Comparison of ENCODE assay signal across 17 cellular contexts in the genomic region with DNA sequence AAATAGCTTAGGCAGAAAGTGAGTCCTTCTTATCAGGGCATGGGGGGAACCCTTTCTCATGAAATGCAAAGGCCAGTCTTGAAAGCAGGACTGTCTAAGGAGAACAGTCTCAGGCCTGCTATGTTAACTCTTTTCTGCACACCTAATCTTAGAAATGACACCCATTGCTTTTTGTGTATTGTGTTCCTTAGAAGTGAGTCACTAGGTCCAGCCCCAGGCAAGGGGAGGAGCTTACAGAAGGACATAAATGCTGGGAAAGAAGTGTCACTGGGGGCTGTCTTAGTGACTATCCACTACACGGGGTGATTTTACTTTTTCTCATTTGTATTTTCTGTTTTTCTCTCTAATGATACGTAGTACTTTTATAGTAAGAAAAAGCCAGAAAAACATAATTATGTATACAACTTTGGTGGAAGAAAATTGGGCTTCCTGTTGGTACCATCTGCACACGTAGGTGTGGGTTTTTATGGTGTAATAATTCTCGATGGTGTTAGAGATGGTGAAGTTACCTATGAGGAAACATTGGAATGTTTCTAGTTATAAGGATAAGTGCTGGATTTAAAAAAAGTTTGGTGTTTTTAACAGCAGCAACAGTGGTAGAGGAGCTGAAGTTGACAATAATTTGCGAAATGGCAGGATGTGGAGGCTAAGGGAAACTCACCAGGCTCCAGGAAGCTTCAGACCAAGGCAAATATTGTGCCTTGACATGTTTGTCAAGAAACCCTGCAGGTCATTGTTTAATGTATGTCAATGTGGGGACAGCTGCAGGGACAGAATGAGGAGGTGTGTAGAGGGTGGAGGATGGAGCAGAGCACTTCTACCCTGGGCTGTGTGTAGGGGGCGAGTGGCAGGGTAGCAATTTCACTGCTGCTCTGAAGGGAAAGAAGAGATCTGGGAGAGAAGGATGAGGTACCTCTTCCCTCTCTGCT.
A peak's percentile ranks its signal among the peaks of the same experiment; 100 is the strongest.
DNase-seq lines count a peak whose midpoint lies in the region; ATAC-seq and TF ChIP-seq lines count a peak whose summit lies in the region.
"Had no signal": no experiment of that assay in that cellular context is flagged by ENCODE, and none has a peak within 500 bp of the region (broad histone marks: within the 10 kb centered on the region; RNA-seq: fewer than 3 reads in every experiment).

No MANE protein-coding gene starts in this region.

- no peak overlapping the region for H3K4me3 ChIP-seq in fibroblast of mammary gland (ENCODE audit: control insufficient read depth, low read depth, low read length)
- H3K4me3 ChIP-seq: testis had no signal

- DNase-seq in stimulated activated naive CD8-positive, alpha-beta T cell treated with anti-CD3 and anti-CD28 coated beads, Interleukin-15, Interleukin-2, amounts not matched to agents 100 U/mL and 50 U/mL, for 24 hours, result no peak
- DNase-seq in stimulated activated naive CD8-positive, alpha-beta T cell treated with anti-CD3 and anti-CD28 coated beads, Interleukin-15, amount 100 ng/mL, for 72 hours, result no peak
- DNase-seq in RPMI7951 (ENCODE audit: low read depth) (peak; percentile 42), fibroblast of mammary gland (ENCODE audit: low read depth) (peak; percentile 33), KBM-7 (no peak), Ammon's horn (ENCODE audit: low spot score) (no peak)
- DNase-seq in activated naive CD4-positive, alpha-beta T cell treated with anti-CD3 and anti-CD28 coated beads, Interleukin-2, amount 50 U/mL, for 16 hours, result no peak
- DNase-seq: activated CD4-positive, alpha-beta T cell treated with anti-CD3 and anti-CD28 coated beads, Interleukin-2, amount 50 U/mL, for 1 hour; activated naive CD4-positive, alpha-beta T cell; BE2C; cortex of kidney; head of caudate nucleus; Karpas-422; NCI-H446 treated with DMSO at 0.1 percent for 48 hours; testis had no signal

- no peak overlapping the region for H3K4me3 Mint-ChIP-seq in stimulated activated naive CD8-positive, alpha-beta T cell treated with anti-CD3 and anti-CD28 coated beads, Interleukin-15, amount 100 ng/mL, for 72 hours
- H3K4me3 Mint-ChIP-seq: memory B cell had no signal

- no peaks in the 10 kb centered on the region for H3K27me3 Mint-ChIP-seq in stimulated activated naive CD8-positive, alpha-beta T cell treated with anti-CD3 and anti-CD28 coated beads, Interleukin-15, amount 100 ng/mL, for 72 hours

- H3K27ac Mint-ChIP-seq in stimulated activated naive CD8-positive, alpha-beta T cell treated with anti-CD3 and anti-CD28 coated beads, Interleukin-15, amount 100 ng/mL, for 72 hours, result no peak overlapping the region
- H3K27ac Mint-ChIP-seq: memory B cell had no signal

- H3K4me1 Mint-ChIP-seq in stimulated activated naive CD8-positive, alpha-beta T cell treated with anti-CD3 and anti-CD28 coated beads, Interleukin-15, amount 100 ng/mL, for 72 hours, result peaks cover 5% of the 10 kb centered on the region
- H3K4me1 Mint-ChIP-seq: memory B cell had no signal

- peak; percentile 39 for ATAC-seq in stimulated activated naive CD8-positive, alpha-beta T cell treated with anti-CD3 and anti-CD28 coated beads, Interleukin-15, Interleukin-2, amounts not matched to agents 100 U/mL and 50 U/mL, for 24 hours
- no peak for ATAC-seq in stimulated activated naive CD8-positive, alpha-beta T cell treated with anti-CD3 and anti-CD28 coated beads, Interleukin-15, amount 100 ng/mL, for 72 hours
- ATAC-seq in HG03045 (IDR thresholded peaks at IDR 0.05; ENCODE audit: unreplicated experiment), result no peak

- in situ Hi-C loops in KBM-7 (cut with MboI; ENCODE audit: low pct_unique_long_range_greater_than_20kb, low sequenced_read_pairs), result no loop called here

- TF ChIP-seq CTCF in fibroblast of mammary gland (conservative IDR thresholded peaks at IDR 0.05; ENCODE audit: control insufficient read depth, insufficient read depth, low read depth, low read length), result no peak

- no peaks in the 10 kb centered on the region for H3K9me3 Mint-ChIP-seq in stimulated activated naive CD8-positive, alpha-beta T cell treated with anti-CD3 and anti-CD28 coated beads, Interleukin-15, amount 100 ng/mL, for 72 hours
- H3K9me3 Mint-ChIP-seq: memory B cell had no signal

Comparison
In these comparisons a context has a peak if more than half of its experiments do, and no peak if none do; other contexts are left out.
1. DNase-seq: peak in RPMI7951 (single experiment) and fibroblast of mammary gland (single experiment); none in stimulated activated naive CD8-positive, alpha-beta T cell treated with anti-CD3 and anti-CD28 coated beads, Interleukin-15, Interleukin-2, amounts not matched to agents 100 U/mL and 50 U/mL, for 24 hours (single experiment), stimulated activated naive CD8-positive, alpha-beta T cell treated with anti-CD3 and anti-CD28 coated beads, Interleukin-15, amount 100 ng/mL, for 72 hours (0 of 2), activated naive CD4-positive, alpha-beta T cell treated with anti-CD3 and anti-CD28 coated beads, Interleukin-2, amount 50 U/mL, for 16 hours (single experiment), KBM-7 (single experiment) and Ammon's horn (single experiment).